ENCODE assay signal across 24 cellular contexts in genomic region chr6:111569951-111570350, GRCh38.
"Had no signal": no experiment of that assay in that cellular context is flagged by ENCODE, and none has a peak within 500 bp of the region (broad histone marks: within the 10 kb centered on the region; RNA-seq: fewer than 3 reads in every experiment).

No MANE protein-coding gene starts in this region.

- H3K27me3 ChIP-seq: body of pancreas, dorsolateral prefrontal cortex, gastrocnemius medialis, heart left ventricle, neutrophil, pancreas, right lobe of liver had no signal

- H3K4me3 Mint-ChIP-seq: activated CD4-positive, alpha-beta T cell treated with anti-CD3 and anti-CD28 coated beads, Interleukin-2, amount 10 ng/mL, durations not matched to agents 24 days and 14 days; activated CD8-positive, alpha-beta T cell treated with anti-CD3 and anti-CD28 coated beads for 36 hours; activated naive CD4-positive, alpha-beta T cell treated with anti-CD3 and anti-CD28 coated beads, Interleukin-2, amount 10 ng/mL, durations not matched to agents 7 days and 5 days; endodermal cell; naive thymus-derived CD8-positive, alpha-beta T cell; stimulated activated naive CD8-positive, alpha-beta T cell treated with anti-CD3 and anti-CD28 coated beads, Interleukin-15, amount 100 ng/mL, for 72 hours had no signal

- H3K27me3 Mint-ChIP-seq: activated CD4-positive, alpha-beta T cell treated with anti-CD3 and anti-CD28 coated beads, Interleukin-2, amount 10 ng/mL, durations not matched to agents 24 days and 14 days; activated CD8-positive, alpha-beta T cell treated with anti-CD3 and anti-CD28 coated beads for 36 hours; activated naive CD4-positive, alpha-beta T cell treated with anti-CD3 and anti-CD28 coated beads, Interleukin-2, amount 10 ng/mL, durations not matched to agents 7 days and 5 days; naive thymus-derived CD8-positive, alpha-beta T cell; stimulated activated naive CD8-positive, alpha-beta T cell treated with anti-CD3 and anti-CD28 coated beads, Interleukin-15, amount 100 ng/mL, for 72 hours had no signal

- ATAC-seq: activated CD8-positive, alpha-beta T cell treated with anti-CD3 and anti-CD28 coated beads for 36 hours; body of pancreas; gastrocnemius medialis; heart left ventricle; left ventricle myocardium superior; naive thymus-derived CD8-positive, alpha-beta T cell; pancreas; right lobe of liver; stimulated activated naive CD8-positive, alpha-beta T cell treated with anti-CD3 and anti-CD28 coated beads, Interleukin-15, amount 100 ng/mL, for 72 hours had no signal

- H3K9me3 Mint-ChIP-seq: activated CD4-positive, alpha-beta T cell treated with anti-CD3 and anti-CD28 coated beads, Interleukin-2, amount 10 ng/mL, durations not matched to agents 24 days and 14 days; activated CD8-positive, alpha-beta T cell treated with anti-CD3 and anti-CD28 coated beads for 36 hours; activated naive CD4-positive, alpha-beta T cell treated with anti-CD3 and anti-CD28 coated beads, Interleukin-2, amount 10 ng/mL, durations not matched to agents 7 days and 5 days; naive thymus-derived CD8-positive, alpha-beta T cell; stimulated activated naive CD8-positive, alpha-beta T cell treated with anti-CD3 and anti-CD28 coated beads, Interleukin-15, amount 100 ng/mL, for 72 hours had no signal

- H3K4me3 ChIP-seq: body of pancreas, dorsolateral prefrontal cortex, gastrocnemius medialis, heart left ventricle, pancreas, right lobe of liver, thoracic aorta had no signal

- DNase-seq: activated CD4-positive, alpha-beta T cell treated with anti-CD3 and anti-CD28 coated beads, Interleukin-2, amount 10 ng/mL, durations not matched to agents 24 days and 14 days; activated CD8-positive, alpha-beta T cell treated with anti-CD3 and anti-CD28 coated beads for 36 hours; activated naive CD4-positive, alpha-beta T cell treated with anti-CD3 and anti-CD28 coated beads, Interleukin-2, amount 10 ng/mL, durations not matched to agents 7 days and 5 days; activated T-cell treated with anti-CD3 and anti-CD28 coated beads, Interleukin-2, amount 50 U/mL, for 1 hour; body of pancreas; caudate nucleus; dorsolateral prefrontal cortex; endodermal cell; erythroblast; gastrocnemius medialis; heart left ventricle; kidney glomerular epithelial cell; left ventricle myocardium superior; mesenchymal stem cell; naive thymus-derived CD8-positive, alpha-beta T cell; pancreas; right lobe of liver; small intestine; stimulated activated CD4-positive, alpha-beta T cell treated with anti-CD3 and anti-CD28 coated beads, Interleukin-4, amount 100 ng/mL, for 1 hour; stimulated activated naive CD8-positive, alpha-beta T cell treated with anti-CD3 and anti-CD28 coated beads, Interleukin-15, amount 100 ng/mL, for 72 hours; T-helper 1 cell; T1000 had no signal

- H3K36me3 ChIP-seq: thoracic aorta had no signal

- H3K27ac Mint-ChIP-seq: activated CD4-positive, alpha-beta T cell treated with anti-CD3 and anti-CD28 coated beads, Interleukin-2, amount 10 ng/mL, durations not matched to agents 24 days and 14 days; endodermal cell had no signal

- H3K9me3 ChIP-seq: body of pancreas, gastrocnemius medialis, heart left ventricle, neutrophil, pancreas, right lobe of liver, thoracic aorta had no signal

- H3K27ac ChIP-seq: body of pancreas, neutrophil, pancreas, right lobe of liver, thoracic aorta had no signal

- H3K4me1 ChIP-seq: body of pancreas, pancreas, right lobe of liver had no signal
